Comparison of ENCODE assay signal across 8 cellular contexts in genomic region chr17:41688641-41689496, GRCh38. TPM values are rescaled to one million over a fixed set of nuclear protein-coding genes. Genes with fewer than 3 reads are reported as not detected.
DNase-seq lines count a peak whose midpoint lies in the region; ATAC-seq, FAIRE-seq and TF ChIP-seq lines count a peak whose summit lies in the region.

Gene EIF1, plus strand, starts transcription at chr17:41688885. Its CDS starts 154 bp downstream, at chr17:41689039.

- peak within 1 kb of the TSS; percentile 99 for H3K4me2 ChIP-seq in HepG2 (ENCODE audit: low read depth, low read length)

- peaks cover 32% of the 10 kb centered on the region for H3K4me1 Mint-ChIP-seq in CD14-positive monocyte

- H4K20me1 ChIP-seq in HepG2 (ENCODE audit: insufficient read depth, low read length) = peaks cover 39% of the 10 kb centered on the region

- peak within 1 kb of the TSS; percentile 99 to 100 (median 99) for H3K27ac Mint-ChIP-seq in CD14-positive monocyte

- H2AFZ ChIP-seq in HepG2 (ENCODE audit: low read length) = peak within 1 kb of the TSS; percentile 68

- peak; percentile 100 for DNase-seq in CD14-positive monocyte (ENCODE audit: low spot score)
- peak; percentile 100 for DNase-seq in NCI-H82 (lab: John Stamatoyannopoulos, UW)
- DNase-seq in activated CD4-positive, alpha-beta T cell treated with anti-CD3 and anti-CD28 coated beads, Interleukin-2, amount 50 U/mL, for 48 hours = peak; percentile 100
- peak; percentile 100 for DNase-seq in dermis blood vessel endothelial cell
- peak; percentile 100 for DNase-seq in HepG2 (ENCODE audit: low spot score)
- DNase-seq in stimulated activated CD4-positive, alpha-beta T cell treated with anti-CD3 and anti-CD28 coated beads, Interleukin-4, amount 100 ng/mL, for 1 hour = peak; percentile 100

- POLR2A ChIA-PET in HepG2 (lab: Yijun Ruan, JAX) = interaction anchor here (0.6 to 6.6 kb wide), 110 partner anchors 9 to 1680 kb away, joined by 3 to 443 read pairs (median 5); partner anchors contain the start of genes ACLY, CNP, DNAJC7 and FKBP10

- H3K9ac ChIP-seq in HepG2 (ENCODE audit: insufficient read depth, low read depth, low read length) = peak within 1 kb of the TSS; percentile 100

- under 1% methylated on average over 49 of the region's 81 CpGs for WGBS in HepG2 (ENCODE audit: low lambda C conversion rate)

- intact Hi-C loops in CD14-positive monocyte (cut with micrococcal nuclease) (no loop called here), HepG2 (cut with micrococcal nuclease; ENCODE audit: unreplicated experiment) (loop anchor here (1.0 kb wide), 1 partner anchor 23 kb away; no protein-coding TSS in a partner anchor)

- H3K36me3 ChIP-seq in HepG2 (replicated peaks in 1 of 2; ENCODE audit: control insufficient read depth in 1 of 2, insufficient read depth in 2 of 2, low read length in 2 of 2) = peaks cover 22 to 41% of the 10 kb centered on the region in 2 experiments

- peak within 1 kb of the TSS; percentile 99 for H3K27ac ChIP-seq in HepG2 (ENCODE audit: extremely low read length, insufficient read depth, low read length)

- TF ChIP-seq CTCF in CD14-positive monocyte (IDR thresholded peaks at IDR 0.05) (no peak), HepG2 (CRISPR knock-in tag; IDR thresholded peaks at IDR 0.05) (no peak; the same call in 1 of the 2 replicates)

- peaks cover 41 to 48% of the 10 kb centered on the region in 2 donors for H3K36me3 Mint-ChIP-seq in CD14-positive monocyte

- H3K79me2 ChIP-seq in HepG2 (ENCODE audit: insufficient read depth, low read length) = peaks cover 18% of the 10 kb centered on the region

- CTCF ChIA-PET in HepG2 (lab: Yijun Ruan, JAX; ENCODE audit: low intra/inter-chr PET ratio, low total read pairs) = interaction anchor here (0.5 to 1.3 kb wide), 3 partner anchors 22 to 1028 kb away, joined by 3 to 5 read pairs (median 3); no protein-coding TSS in a partner anchor

- peak; percentile 95 to 98 for TF ChIP-seq POLR2A in HepG2 (IDR thresholded peaks at IDR 0.05; ENCODE audit: insufficient read depth in 1 of 2, low read depth in 2 of 2, low read length in 2 of 2)

- ATAC-seq in GM19397 (IDR thresholded peaks at IDR 0.05; ENCODE audit: unreplicated experiment) (peak; percentile 78), HG03571 (IDR thresholded peaks at IDR 0.05; ENCODE audit: unreplicated experiment) (peak; percentile 58), HepG2 (peak; percentile 82)

- peak; percentile 84 for FAIRE-seq in HepG2 (lab: Jason Lieb, UNC)

- H3K27me3 ChIP-seq in HepG2 (ENCODE audit: control insufficient read depth in 1 of 2, insufficient read depth in 2 of 2, low read length in 2 of 2) = no peaks in the 10 kb centered on the region; a peak in 2 of 5 replicates

- in situ Hi-C loops in HepG2 (cut with HindIII; ENCODE audit: extremely low pct_ligation_motif_present, low pct_unique_long_range_greater_than_20kb) = no loop called here

- no peaks in the 10 kb centered on the region for H3K9me3 ChIP-seq in HepG2 (ENCODE audit: low read length)

- peak within 1 kb of the TSS; percentile 93 to 96 for H3K4me3 Mint-ChIP-seq in CD14-positive monocyte

- TF ChIP-seq EP300 in HepG2 (IDR thresholded peaks at IDR 0.05; ENCODE audit: low read depth in 2 of 2, low read length in 2 of 2) (peak; percentile 49 to 96), HepG2 (CRISPR knock-in tag; IDR thresholded peaks at IDR 0.05; ENCODE audit: borderline replicate concordance) (no peak; the same call in none of the 2 replicates)

- TSS peak; percentile 61 for BruUV-seq in HepG2 (replicated peaks; lab: Mats Ljungman, UMichigan)

- TF ChIP-seq RAD21 in HepG2 (CRISPR knock-in tag; IDR thresholded peaks at IDR 0.05) = peak; percentile 39; the same call in 1 of the 2 replicates

- H3K9me3 Mint-ChIP-seq in CD14-positive monocyte = peaks cover 0 to 7% (median 4%) of the 10 kb centered on the region in 7 donors

- peak within 1 kb of the TSS; percentile 88 to 99 (median 97) for H3K4me3 ChIP-seq in HepG2 (replicated peaks in 1 of 3; ENCODE audit: insufficient read depth in 1 of 3, low read depth in 2 of 3, low read length in 3 of 3)

- H3K27me3 Mint-ChIP-seq in CD14-positive monocyte (ENCODE audit: low read depth in 3 of 3) = peaks cover 2 to 18% (median 2%) of the 10 kb centered on the region in 3 donors

- H3K4me1 ChIP-seq in HepG2 (ENCODE audit: insufficient read depth, low read length) = peaks cover 29% of the 10 kb centered on the region

TF ChIP-seq in HepG2, 621 proteins besides CTCF, POLR2A, EP300 and RAD21 (continues in another document):
- 0 out of 2 replicates have a peak, but pooled peaks have one; percentile 67 for TF ChIP-seq ZNF737 (CRISPR knock-in tag; IDR thresholded peaks at IDR 0.05; ENCODE audit: borderline replicate concordance)
- peak; percentile 95 for TF ChIP-seq SNAPC4 (CRISPR knock-in tag; IDR thresholded peaks at IDR 0.05)
- TF ChIP-seq ZNF280B (CRISPR knock-in tag; IDR thresholded peaks at IDR 0.05; ENCODE audit: borderline replicate concordance) = peak; percentile 98

RNA-seq across cellular contexts. Expression of gene EIF1, which starts in this region (rescaled TPM):
- polyA plus RNA-seq in CD14-positive monocyte (1,000 to 10,000 TPM; 1,176 to 1,536 TPM), HepG2 (2011; rRNA removed) (388 and 517 TPM in 2 replicates)
- total RNA-seq in dermis blood vessel endothelial cell (93.3 and 128 TPM in 2 replicates), HepG2 (2016; rRNA removed; fragmentation: Illumina TruSeq; extraction: Trizol) (147 and 199 TPM in 2 replicates)
- 90.4 and 105 TPM in 2 replicates for total RNA-seq in HepG2 (2016; cell fraction: cytosol; rRNA removed; fragmentation: Illumina TruSeq; extraction: Trizol; ENCODE audit: low read depth)
- total RNA-seq in HepG2 (2016; cell fraction: insoluble cytoplasmic fraction; rRNA removed; fragmentation: Illumina TruSeq; extraction: Trizol) = 134 and 191 TPM in 2 replicates
- total RNA-seq in HepG2 (2016; cell fraction: membrane; rRNA removed; fragmentation: Illumina TruSeq; extraction: Trizol) = 209 and 226 TPM in 2 replicates
- 237 and 265 TPM in 2 replicates for total RNA-seq in HepG2 (2016; cell fraction: nucleus; rRNA removed; fragmentation: Illumina TruSeq; extraction: Trizol)
- 157 and 242 TPM in 2 replicates for polyA plus RNA-seq in HepG2 (2011; cell fraction: cytosol; rRNA removed)
- polyA plus RNA-seq in HepG2 (2011; cell fraction: nucleus; rRNA removed) = 346 and 409 TPM in 2 replicates
- polyA plus RNA-seq in HepG2 (2012) = 1,096 and 1,427 TPM in 2 replicates
- polyA plus RNA-seq in HepG2 (2016; cell fraction: cytosol; fragmentation: Illumina TruSeq; extraction: Trizol; ENCODE audit: low read depth) = 537 and 540 TPM in 2 replicates
- 606 and 702 TPM in 2 replicates for polyA plus RNA-seq in HepG2 (2016; cell fraction: insoluble cytoplasmic fraction; fragmentation: Illumina TruSeq; extraction: Trizol; ENCODE audit: low read depth)
- polyA plus RNA-seq in HepG2 (2016; cell fraction: membrane; fragmentation: Illumina TruSeq; extraction: Trizol; ENCODE audit: low read depth) = 490 and 548 TPM in 2 replicates
- polyA plus RNA-seq in HepG2 (2016; cell fraction: nucleus; fragmentation: Illumina TruSeq; extraction: Trizol; ENCODE audit: insufficient read depth, low read depth) = 691 and 695 TPM in 2 replicates
- 70.2 and 87.8 TPM in 2 replicates for polyA minus RNA-seq in HepG2 (2011; rRNA and poly(A)+ RNA removed; ENCODE audit: low replicate concordance)
- polyA minus RNA-seq in HepG2 (2011; cell fraction: cytosol; rRNA and poly(A)+ RNA removed) = 159 and 198 TPM in 2 replicates
- polyA minus RNA-seq in HepG2 (2011; cell fraction: nucleus; rRNA and poly(A)+ RNA removed) = 333 and 395 TPM in 2 replicates

Comparison
In these comparisons a context has a peak if more than half of its experiments do, and no peak if none do; other contexts are left out.
1. Peak in every context shown above with its lines: DNase-seq, ATAC-seq, H3K4me3 ChIP-seq and H3K27ac ChIP-seq.